1 cellular context compared by ENCODE assay signal in genomic region chr20:5073154-5074049, GRCh38.
TF ChIP-seq lines count a peak whose summit lies in the region.

No MANE protein-coding gene starts in this region.

TF ChIP-seq in HepG2, 621 proteins besides CTCF, POLR2A, EP300 and RAD21 (continued from another document and continues in another):
- TF ChIP-seq NONO (IDR thresholded peaks at IDR 0.05) = no peak
- 0 out of 2 replicates have a peak, but pooled peaks have one; percentile 3 for TF ChIP-seq NONO (CRISPR knock-in tag; conservative IDR thresholded peaks at IDR 0.05)
- no peak for TF ChIP-seq ZNF564 (CRISPR knock-in tag; IDR thresholded peaks at IDR 0.05)
- TF ChIP-seq MIER3 (CRISPR knock-in tag; IDR thresholded peaks at IDR 0.05; ENCODE audit: borderline replicate concordance) = no peak
- TF ChIP-seq PTBP1 (IDR thresholded peaks at IDR 0.05; ENCODE audit: low read depth, low read length, poor library complexity, severe bottlenecking) = no peak
- TF ChIP-seq HMG20B (CRISPR knock-in tag; conservative IDR thresholded peaks at IDR 0.05) = 0 out of 2 replicates have a peak, but pooled peaks have one; percentile 11
- TF ChIP-seq NR2F6 (IDR thresholded peaks at IDR 0.05) = no peak
- TF ChIP-seq NR2F6 (CRISPR knock-in tag; IDR thresholded peaks at IDR 0.05) = peak; percentile 11; the same call in 1 of the 2 replicates
- TF ChIP-seq ZNF652 (CRISPR knock-in tag; IDR thresholded peaks at IDR 0.05; ENCODE audit: borderline replicate concordance, low read depth) = no peak
- TF ChIP-seq SOX6 (IDR thresholded peaks at IDR 0.05) = no peak
- TF ChIP-seq SOX6 (CRISPR knock-in tag; IDR thresholded peaks at IDR 0.05) = peak; percentile 12; the same call in 1 of the 2 replicates
- TF ChIP-seq U2AF1 (optimal IDR thresholded peaks at IDR 0.05; ENCODE audit: low read depth, low read length) = peak; percentile 46
- TF ChIP-seq NPAS2 (CRISPR knock-in tag; IDR thresholded peaks at IDR 0.05; ENCODE audit: borderline replicate concordance) = no peak
- TF ChIP-seq KDM4B (CRISPR knock-in tag; IDR thresholded peaks at IDR 0.05) = no peak
- TF ChIP-seq ZNF550 (CRISPR knock-in tag; IDR thresholded peaks at IDR 0.05; ENCODE audit: borderline replicate concordance) = no peak
- peak; percentile 30; the same call in 1 of the 2 replicates for TF ChIP-seq KLF13 (CRISPR knock-in tag; IDR thresholded peaks at IDR 0.05)
- TF ChIP-seq ZNF501 (CRISPR knock-in tag; IDR thresholded peaks at IDR 0.05) = peak; percentile 71
- no peak for TF ChIP-seq ZFP37 (CRISPR knock-in tag; IDR thresholded peaks at IDR 0.05; ENCODE audit: borderline replicate concordance)
- TF ChIP-seq ZNF20 (CRISPR knock-in tag; IDR thresholded peaks at IDR 0.05) = 0 out of 2 replicates have a peak, but pooled peaks have one; percentile 34
- no peak for TF ChIP-seq ISL2 (CRISPR knock-in tag; IDR thresholded peaks at IDR 0.05)
- TF ChIP-seq ZNF292 (CRISPR knock-in tag; IDR thresholded peaks at IDR 0.05; ENCODE audit: borderline replicate concordance, low read depth) = peak; percentile 82
- no peak for TF ChIP-seq RORA (CRISPR knock-in tag; IDR thresholded peaks at IDR 0.05)
- TF ChIP-seq ZNF572 (CRISPR knock-in tag; IDR thresholded peaks at IDR 0.05) = peak; percentile 84; the same call in 1 of the 2 replicates
- 0 out of 2 replicates have a peak, but pooled peaks have one; percentile 41 for TF ChIP-seq SMYD3 (CRISPR knock-in tag; IDR thresholded peaks at IDR 0.05)
- no peak for TF ChIP-seq NFYB (CRISPR knock-in tag; IDR thresholded peaks at IDR 0.05)
- no peak for TF ChIP-seq LCORL (IDR thresholded peaks at IDR 0.05)
- TF ChIP-seq LCORL (CRISPR knock-in tag; IDR thresholded peaks at IDR 0.05) = peak; percentile 71
- no peak for TF ChIP-seq ATM (IDR thresholded peaks at IDR 0.05; ENCODE audit: borderline replicate concordance)
- TF ChIP-seq PATZ1 (CRISPR knock-in tag; IDR thresholded peaks at IDR 0.05) = no peak; the same call in 1 of the 2 replicates
- TF ChIP-seq SMC3 (IDR thresholded peaks at IDR 0.05; ENCODE audit: low read length) = no peak
- TF ChIP-seq GLI4 (CRISPR knock-in tag; IDR thresholded peaks at IDR 0.05; ENCODE audit: borderline replicate concordance) = no peak
- TF ChIP-seq TEAD2 (CRISPR knock-in tag; IDR thresholded peaks at IDR 0.05) = no peak
- 0 out of 2 replicates have a peak, but pooled peaks have one; percentile 23 for TF ChIP-seq TRAFD1 (CRISPR knock-in tag; IDR thresholded peaks at IDR 0.05; ENCODE audit: borderline replicate concordance)
- TF ChIP-seq ZNF772 (CRISPR knock-in tag; IDR thresholded peaks at IDR 0.05) = 0 out of 2 replicates have a peak, but pooled peaks have one; percentile 48
- no peak for TF ChIP-seq POLR2G (IDR thresholded peaks at IDR 0.05; ENCODE audit: low read depth, low read length)
- peak; percentile 38; the same call in 1 of the 2 replicates for TF ChIP-seq ESRRA (CRISPR knock-in tag; IDR thresholded peaks at IDR 0.05; ENCODE audit: low read depth)
- no peak for TF ChIP-seq MNT (IDR thresholded peaks at IDR 0.05)
- TF ChIP-seq ZNF124 (CRISPR knock-in tag; IDR thresholded peaks at IDR 0.05) = peak; percentile 51; the same call in 1 of the 2 replicates
- 0 out of 2 replicates have a peak, but pooled peaks have one; percentile 26 for TF ChIP-seq SAFB2 (CRISPR knock-in tag; IDR thresholded peaks at IDR 0.05; ENCODE audit: borderline replicate concordance, low read depth)
- no peak for TF ChIP-seq ZNF18 (CRISPR knock-in tag; IDR thresholded peaks at IDR 0.05; ENCODE audit: insufficient replicate concordance)
- peak; percentile 10; the same call in 1 of the 2 replicates for TF ChIP-seq STAG1 (CRISPR knock-in tag; IDR thresholded peaks at IDR 0.05)
- TF ChIP-seq ZNF234 (CRISPR knock-in tag; conservative IDR thresholded peaks at IDR 0.05) = no peak; the same call in 1 of the 2 replicates
- TF ChIP-seq ZFY (CRISPR knock-in tag; IDR thresholded peaks at IDR 0.05) = peak; percentile 43; the same call in 1 of the 2 replicates
- 0 out of 2 replicates have a peak, but pooled peaks have one; percentile 20 for TF ChIP-seq ZBTB37 (CRISPR knock-in tag; IDR thresholded peaks at IDR 0.05)
- TF ChIP-seq ZNF709 (CRISPR knock-in tag; IDR thresholded peaks at IDR 0.05) = no peak
- no peak for TF ChIP-seq TRIM22 (IDR thresholded peaks at IDR 0.05)
- no peak for TF ChIP-seq FOXA1 (IDR thresholded peaks at IDR 0.05)
- TF ChIP-seq FOXA1 (CRISPR knock-in tag; IDR thresholded peaks at IDR 0.05) = peak; percentile 42; the same call in 1 of the 2 replicates
- no peak for TF ChIP-seq ZNF597 (CRISPR knock-in tag; IDR thresholded peaks at IDR 0.05)
- no peak for TF ChIP-seq ISX (CRISPR knock-in tag; conservative IDR thresholded peaks at IDR 0.05)
- no peak for TF ChIP-seq KLF9 (CRISPR knock-in tag; IDR thresholded peaks at IDR 0.05; ENCODE audit: low read depth)
- no peak for TF ChIP-seq ZNF724P (CRISPR knock-in tag; IDR thresholded peaks at IDR 0.05; ENCODE audit: borderline replicate concordance)
- peak; percentile 56; the same call in 1 of the 2 replicates for TF ChIP-seq TOPORS (CRISPR knock-in tag; IDR thresholded peaks at IDR 0.05)
- TF ChIP-seq EZH2 (conservative IDR thresholded peaks at IDR 0.05; ENCODE audit: low read depth, low read length) = no peak
- TF ChIP-seq ZNF383 (CRISPR knock-in tag; IDR thresholded peaks at IDR 0.05; ENCODE audit: borderline replicate concordance) = no peak
- TF ChIP-seq MTA3 (CRISPR knock-in tag; IDR thresholded peaks at IDR 0.05) = no peak
- no peak for TF ChIP-seq ZSCAN29 (CRISPR knock-in tag; conservative IDR thresholded peaks at IDR 0.05)
- no peak for TF ChIP-seq ZXDC (CRISPR knock-in tag; IDR thresholded peaks at IDR 0.05)
- no peak for TF ChIP-seq MXI1 (IDR thresholded peaks at IDR 0.05; ENCODE audit: borderline replicate concordance, low read depth, low read length)
- peak; percentile 31; the same call in 1 of the 2 replicates for TF ChIP-seq MED1 (CRISPR knock-in tag; IDR thresholded peaks at IDR 0.05)
- no peak for TF ChIP-seq KAT2B (IDR thresholded peaks at IDR 0.05; ENCODE audit: borderline replicate concordance, low read depth, low read length)
- no peak for TF ChIP-seq ZNF24 (IDR thresholded peaks at IDR 0.05)
- TF ChIP-seq ZNF577 (CRISPR knock-in tag; IDR thresholded peaks at IDR 0.05; ENCODE audit: borderline replicate concordance, low read depth) = no peak
- no peak for TF ChIP-seq ZNF354B (CRISPR knock-in tag; IDR thresholded peaks at IDR 0.05)
- no peak for TF ChIP-seq ZNF589 (CRISPR knock-in tag; conservative IDR thresholded peaks at IDR 0.05)
- TF ChIP-seq ZNF333 (CRISPR knock-in tag; IDR thresholded peaks at IDR 0.05; ENCODE audit: borderline replicate concordance) = 0 out of 2 replicates have a peak, but pooled peaks have one; percentile 75
- TF ChIP-seq ZNF232 (CRISPR knock-in tag; IDR thresholded peaks at IDR 0.05; ENCODE audit: borderline replicate concordance) = no peak
